ENCODE assay signal across 16 cellular contexts in the genomic region with DNA sequence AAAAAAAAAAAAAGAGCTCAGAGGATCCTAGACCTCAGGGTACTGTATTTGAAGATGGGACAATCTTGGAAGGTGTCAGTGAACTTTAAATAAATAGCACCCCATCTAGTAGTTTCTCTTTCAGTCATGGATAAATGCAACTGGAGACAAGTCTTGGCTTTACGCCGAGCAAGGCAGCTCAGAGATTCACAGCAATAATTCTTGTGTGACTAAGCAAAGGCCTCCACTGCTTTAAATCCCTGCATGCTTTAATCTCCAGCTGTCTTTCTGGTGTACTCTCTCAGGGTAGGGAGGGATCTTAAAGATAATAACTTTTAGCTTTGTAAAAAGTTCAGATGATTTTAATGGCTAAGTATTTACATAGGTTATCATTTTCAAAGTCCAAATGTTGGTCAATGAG. TPM values are rescaled to one million over a fixed set of nuclear protein-coding genes. Genes with fewer than 3 reads are reported as not detected.
DNase-seq lines count a peak whose midpoint lies in the region; FAIRE-seq and TF ChIP-seq lines count a peak whose summit lies in the region.
"Had no signal": no experiment of that assay in that cellular context is flagged by ENCODE, and none has a peak within 500 bp of the region (broad histone marks: within the 10 kb centered on the region; RNA-seq: fewer than 3 reads in every experiment).

No MANE protein-coding gene starts in this region.

- DNase-seq in LHCN-M2 (ENCODE audit: low read depth) (peak; percentile 75), astrocyte of the hippocampus (ENCODE audit: low read depth, low spot score) (peak; percentile 18), kidney tubule cell (ENCODE audit: low spot score) (peak; percentile 1), stromal cell of bone marrow (ENCODE audit: low read depth) (peak; percentile 48), amniotic stem cell (lab: John Stamatoyannopoulos, UW) (no peak), NCI-H345 treated with DMSO at 0.1 percent for 48 hours (lab: John Stamatoyannopoulos, UW; ENCODE audit: unreplicated experiment) (no peak), GM12892 (ENCODE audit: insufficient read length) (no peak)
- DNase-seq: activated CD4-positive, alpha-beta T cell treated with anti-CD3 and anti-CD28 coated beads, Interleukin-2, amount 10 ng/mL, durations not matched to agents 7 days and 5 days; activated T-cell treated with anti-CD3 and anti-CD28 coated beads, Interleukin-2, amount 50 U/mL, for 72 hours; NCI-H2081 treated with DMSO at 0.1 percent for 48 hours; pancreas had no signal

- FAIRE-seq in GM12892 (lab: Jason Lieb, UNC), result no peak
- FAIRE-seq: GM12878, pancreas had no signal

- no peak for TF ChIP-seq POLR2A in GM12892 (IDR thresholded peaks at IDR 0.05; ENCODE audit: low read depth, low read length)

RNA-seq across cellular contexts. Expression of a gene that starts 36.3 kb away (rescaled TPM):
- total RNA-seq in LHCN-M2 (2014; rRNA removed), result not detected in 2 replicates
- polyA plus RNA-seq in LHCN-M2 (2012), result not detected
- not detected for polyA plus RNA-seq in GM12892 (2012; ENCODE audit: missing spikeins)
- total RNA-seq: activated CD4-positive, alpha-beta T cell treated with anti-CD3 and anti-CD28 coated beads, Interleukin-2, amount 10 ng/mL, durations not matched to agents 7 days and 5 days; activated T-cell treated with anti-CD3 and anti-CD28 coated beads, Interleukin-2, amount 50 U/mL, for 72 hours; fibroblast of villous mesenchyme; HT-29; SK-MEL-5 had no signal
- polyA plus RNA-seq: CD14-positive monocyte had no signal

Comparison
In these comparisons a context has a peak if more than half of its experiments do, and no peak if none do; other contexts are left out.
1. DNase-seq: peak in LHCN-M2 (single experiment), astrocyte of the hippocampus (single experiment), kidney tubule cell (single experiment) and stromal cell of bone marrow (single experiment); none in amniotic stem cell (single experiment), NCI-H345 treated with DMSO at 0.1 percent for 48 hours (single experiment) and GM12892 (single experiment).